Comparison of ENCODE assay signal across 9 cellular contexts in the genomic region with DNA sequence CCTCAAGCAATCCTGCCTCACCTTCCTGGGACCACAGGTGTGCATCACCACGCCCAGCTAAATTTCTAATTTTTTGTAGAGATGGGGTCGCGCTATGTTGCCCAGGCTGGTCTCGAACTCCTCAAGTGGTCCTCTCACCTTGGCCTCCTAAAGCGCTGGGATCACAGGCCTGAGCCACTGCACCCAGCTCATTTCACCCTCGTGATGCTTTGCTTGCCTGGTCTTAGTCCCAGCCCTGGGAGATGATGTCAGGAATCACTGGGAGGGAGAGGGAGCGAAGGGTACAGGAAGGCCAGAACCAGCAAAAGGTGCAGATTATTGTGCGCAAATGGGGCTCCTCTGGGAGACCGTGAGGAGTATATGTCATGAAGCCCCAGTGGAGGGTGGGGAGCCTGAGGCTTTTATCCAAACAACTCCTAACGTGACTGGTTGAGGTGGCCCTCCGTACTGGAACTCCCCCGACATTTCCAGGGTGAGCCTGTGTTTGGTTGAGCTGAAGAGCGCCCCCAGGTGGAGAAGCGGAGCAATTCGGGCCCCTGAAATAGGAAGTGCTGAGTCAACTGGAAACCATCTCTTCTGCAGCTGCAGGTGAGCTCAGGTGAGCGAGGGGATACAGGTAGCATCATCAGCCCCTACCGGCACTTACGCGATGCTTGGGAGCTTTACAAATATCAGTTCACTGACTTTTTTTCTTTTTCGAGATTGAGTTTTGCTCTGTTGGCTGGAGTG. TPM values are rescaled to one million over a fixed set of nuclear protein-coding genes. Genes with fewer than 3 reads are reported as not detected.
A peak's percentile ranks its signal among the peaks of the same experiment; 100 is the strongest.
DNase-seq lines count a peak whose midpoint lies in the region; ATAC-seq and TF ChIP-seq lines count a peak whose summit lies in the region.
"Had no signal": no experiment of that assay in that cellular context is flagged by ENCODE, and none has a peak within 500 bp of the region (broad histone marks: within the 10 kb centered on the region; RNA-seq: fewer than 3 reads in every experiment).

No MANE protein-coding gene starts in this region.

- no peaks in the 10 kb centered on the region; the same call in 1 of the 2 replicates for H3K9me2 ChIP-seq in GM23338 (ENCODE audit: insufficient read depth)

- H3K27ac Mint-ChIP-seq in Calu3 (ENCODE audit: unreplicated experiment) (no peak overlapping the region), GM23338 (peak overlapping the region; percentile 90)
- no peak overlapping the region for H3K27ac Mint-ChIP-seq in activated CD4-positive, alpha-beta memory T cell treated with anti-CD3 and anti-CD28 coated beads for 36 hours

- no peaks in the 10 kb centered on the region for H3K27me3 ChIP-seq in GM23338 (ENCODE audit: insufficient read depth)
- peaks cover 0 to 15% of the 10 kb centered on the region in 2 donors for H3K27me3 ChIP-seq in left lung
- H3K27me3 ChIP-seq in right atrium auricular region = no peaks in the 10 kb centered on the region

- H3K4me1 Mint-ChIP-seq in Calu3 (ENCODE audit: low read depth, unreplicated experiment) (peaks cover 23% of the 10 kb centered on the region), GM23338 (peaks cover 22% of the 10 kb centered on the region)
- H3K4me1 Mint-ChIP-seq in activated CD4-positive, alpha-beta memory T cell treated with anti-CD3 and anti-CD28 coated beads for 36 hours (ENCODE audit: low read depth) = peaks cover 30% of the 10 kb centered on the region

- CTCF ChIA-PET in Calu3 (lab: Charles Lee) = interaction anchor here (0.7 kb wide), 1 partner anchor 11 kb away, joined by 3 read pairs; no protein-coding TSS in a partner anchor
- CTCF ChIA-PET in activated CD4-positive, alpha-beta memory T cell treated with anti-CD3 and anti-CD28 coated beads for 36 hours (lab: Charles Lee) = interaction anchor here (0.7 to 3.2 kb wide), 4 partner anchors 10 to 41 kb away, joined by 3 to 14 read pairs (median 4); a partner anchor contains a TSS

- DNase-seq in Calu3 (peak; percentile 18), GM23338 (ENCODE audit: low spot score) (peak; percentile 93), islet precursor cell (peak; percentile 67), NCI-H1092 treated with DMSO at 0.1 percent for 48 hours (lab: John Stamatoyannopoulos, UW) (no peak), left lung (no peak), NCI-H226 (no peak), right atrium auricular region (ENCODE audit: low spot score) (no peak)
- DNase-seq in activated CD4-positive, alpha-beta memory T cell treated with anti-CD3 and anti-CD28 coated beads for 36 hours = peak; percentile 52
- DNase-seq: stimulated activated CD4-positive, alpha-beta T cell treated with anti-CD3 and anti-CD28 coated beads, Interleukin-4, amount 100 ng/mL, for 4 hours had no signal

- H3K27ac ChIP-seq in GM23338 (ENCODE audit: low read depth) (no peak overlapping the region), left lung (no peak overlapping the region), right atrium auricular region (no peak overlapping the region)

- no peak overlapping the region for H3K4me2 ChIP-seq in GM23338

- H3K36me3 Mint-ChIP-seq in Calu3 (ENCODE audit: insufficient read depth, unreplicated experiment) = peaks cover 19% of the 10 kb centered on the region
- H3K36me3 Mint-ChIP-seq in GM23338 (ENCODE audit: low read depth) = peaks cover 23% of the 10 kb centered on the region
- H3K36me3 Mint-ChIP-seq in activated CD4-positive, alpha-beta memory T cell treated with anti-CD3 and anti-CD28 coated beads for 36 hours = peaks cover 7% of the 10 kb centered on the region

- peaks cover 12% of the 10 kb centered on the region; the same call in 1 of the 2 replicates for H3K79me2 ChIP-seq in GM23338 (replicated peaks; ENCODE audit: insufficient read depth)

- H4K20me1 ChIP-seq in GM23338 (replicated peaks; ENCODE audit: insufficient read depth) = no peaks in the 10 kb centered on the region

- H3K4me1 ChIP-seq in GM23338 (ENCODE audit: insufficient read depth) (peaks cover 13% of the 10 kb centered on the region), left lung (peaks cover 0 to 18% of the 10 kb centered on the region in 2 donors), right atrium auricular region (peaks cover 0 to 15% of the 10 kb centered on the region in 2 donors)

- H3K4me3 ChIP-seq in GM23338 (no peak overlapping the region), left lung (no peak overlapping the region), right atrium auricular region (no peak overlapping the region)

- no TSS peak for BruUV-seq in Calu3 (replicated peaks; lab: Mats Ljungman, UMichigan)

- POLR2A ChIA-PET in activated CD4-positive, alpha-beta memory T cell treated with anti-CD3 and anti-CD28 coated beads for 36 hours (lab: Charles Lee) = no interaction called here

- H3K36me3 ChIP-seq in GM23338 (ENCODE audit: insufficient read depth) = no peaks in the 10 kb centered on the region
- no peaks in the 10 kb centered on the region for H3K36me3 ChIP-seq in left lung
- no peaks in the 10 kb centered on the region for H3K36me3 ChIP-seq in right atrium auricular region

- peak; percentile 48 for TF ChIP-seq CTCF in Calu3 (IDR thresholded peaks at IDR 0.05; ENCODE audit: unreplicated experiment)
- TF ChIP-seq CTCF in GM23338 (conservative IDR thresholded peaks at IDR 0.05; ENCODE audit: low read depth in 2 of 2) = peak; percentile 92 to 98
- TF ChIP-seq CTCF in left lung (IDR thresholded peaks at IDR 0.05) = peak in 1 of 2 donors; percentile 16
- TF ChIP-seq CTCF in right atrium auricular region (IDR thresholded peaks at IDR 0.05) = peak in 1 of 2 donors; percentile 38

- H2AFZ ChIP-seq in GM23338 = no peak overlapping the region

- intact Hi-C loops in Calu3 (cut with micrococcal nuclease; ENCODE audit: unreplicated experiment) (no loop called here), left lung (cut with DNase I) (no loop called here)
- intact Hi-C loops in activated CD4-positive, alpha-beta memory T cell treated with anti-CD3 and anti-CD28 coated beads for 36 hours (cut with micrococcal nuclease) = no loop called here

- no peaks in the 10 kb centered on the region for H3K27me3 Mint-ChIP-seq in Calu3 (ENCODE audit: unreplicated experiment)
- peaks cover 16% of the 10 kb centered on the region for H3K27me3 Mint-ChIP-seq in GM23338 (ENCODE audit: insufficient read depth, low read depth, poor library complexity)
- no peaks in the 10 kb centered on the region for H3K27me3 Mint-ChIP-seq in activated CD4-positive, alpha-beta memory T cell treated with anti-CD3 and anti-CD28 coated beads for 36 hours

- H3F3A ChIP-seq in GM23338 (replicated peaks; ENCODE audit: low read depth) = peaks cover 17% of the 10 kb centered on the region

- H3K4me3 Mint-ChIP-seq in Calu3 (ENCODE audit: low read depth, unreplicated experiment) (no peak overlapping the region), GM23338 (no peak overlapping the region)
- H3K4me3 Mint-ChIP-seq in activated CD4-positive, alpha-beta memory T cell treated with anti-CD3 and anti-CD28 coated beads for 36 hours = no peak overlapping the region

- ATAC-seq in GM23338 = peak; percentile 69
- ATAC-seq in left lung = no peak

- H3K9me3 Mint-ChIP-seq in Calu3 (ENCODE audit: low read depth, unreplicated experiment) (no peaks in the 10 kb centered on the region), GM23338 (peaks cover 9% of the 10 kb centered on the region; the same call in 1 of the 3 replicates)
- H3K9me3 Mint-ChIP-seq in activated CD4-positive, alpha-beta memory T cell treated with anti-CD3 and anti-CD28 coated beads for 36 hours = peaks cover 11% of the 10 kb centered on the region

- no peaks in the 10 kb centered on the region for H3K9me3 ChIP-seq in left lung
- H3K9me3 ChIP-seq in right atrium auricular region = no peaks in the 10 kb centered on the region

TF ChIP-seq in GM23338, 12 proteins besides CTCF, POLR2A, EP300 and RAD21:
- no peak for TF ChIP-seq EZH2 (IDR thresholded peaks at IDR 0.05; ENCODE audit: low read depth, unreplicated experiment)
- peak; percentile 44; the same call in 1 of the 2 replicates for TF ChIP-seq CREB1 (CRISPR knock-in tag; IDR thresholded peaks at IDR 0.05; ENCODE audit: low read depth)
- TF ChIP-seq, protein P1, sequence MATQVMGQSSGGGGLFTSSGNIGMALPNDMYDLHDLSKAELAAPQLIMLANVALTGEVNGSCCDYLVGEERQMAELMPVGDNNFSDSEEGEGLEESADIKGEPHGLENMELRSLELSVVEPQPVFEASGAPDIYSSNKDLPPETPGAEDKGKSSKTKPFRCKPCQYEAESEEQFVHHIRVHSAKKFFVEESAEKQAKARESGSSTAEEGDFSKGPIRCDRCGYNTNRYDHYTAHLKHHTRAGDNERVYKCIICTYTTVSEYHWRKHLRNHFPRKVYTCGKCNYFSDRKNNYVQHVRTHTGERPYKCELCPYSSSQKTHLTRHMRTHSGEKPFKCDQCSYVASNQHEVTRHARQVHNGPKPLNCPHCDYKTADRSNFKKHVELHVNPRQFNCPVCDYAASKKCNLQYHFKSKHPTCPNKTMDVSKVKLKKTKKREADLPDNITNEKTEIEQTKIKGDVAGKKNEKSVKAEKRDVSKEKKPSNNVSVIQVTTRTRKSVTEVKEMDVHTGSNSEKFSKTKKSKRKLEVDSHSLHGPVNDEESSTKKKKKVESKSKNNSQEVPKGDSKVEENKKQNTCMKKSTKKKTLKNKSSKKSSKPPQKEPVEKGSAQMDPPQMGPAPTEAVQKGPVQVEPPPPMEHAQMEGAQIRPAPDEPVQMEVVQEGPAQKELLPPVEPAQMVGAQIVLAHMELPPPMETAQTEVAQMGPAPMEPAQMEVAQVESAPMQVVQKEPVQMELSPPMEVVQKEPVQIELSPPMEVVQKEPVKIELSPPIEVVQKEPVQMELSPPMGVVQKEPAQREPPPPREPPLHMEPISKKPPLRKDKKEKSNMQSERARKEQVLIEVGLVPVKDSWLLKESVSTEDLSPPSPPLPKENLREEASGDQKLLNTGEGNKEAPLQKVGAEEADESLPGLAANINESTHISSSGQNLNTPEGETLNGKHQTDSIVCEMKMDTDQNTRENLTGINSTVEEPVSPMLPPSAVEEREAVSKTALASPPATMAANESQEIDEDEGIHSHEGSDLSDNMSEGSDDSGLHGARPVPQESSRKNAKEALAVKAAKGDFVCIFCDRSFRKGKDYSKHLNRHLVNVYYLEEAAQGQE (IDR thresholded peaks at IDR 0.05; ENCODE audit: unreplicated experiment) = no peak
- no peak for TF ChIP-seq NANOG (IDR thresholded peaks at IDR 0.05; ENCODE audit: borderline replicate concordance)

RNA-seq across cellular contexts. Expression of a gene that starts 41.2 kb away (rescaled TPM):
- total RNA-seq in Calu3 (2022) (57.1 and 59.6 TPM in 2 replicates), left lung (10 to 100 TPM; 53.5 to 62.8 TPM), right atrium auricular region (10 to 100 TPM; 36.1 to 38.6 TPM)
- total RNA-seq in GM23338 (2014; rRNA removed; shearing (Covaris generic)) = 66.0 and 66.3 TPM in 2 replicates
- polyA plus RNA-seq in GM23338 (2016; fragmentation: Nextera tagmentation; extraction: Ambion mirVana) = 8.1 and 9.5 TPM in 2 replicates
- 10 to 100 TPM; 47.1 to 49.1 TPM for total RNA-seq in activated CD4-positive, alpha-beta memory T cell treated with anti-CD3 and anti-CD28 coated beads for 36 hours

Comparison
In these comparisons a context has a peak if more than half of its experiments do, and no peak if none do; other contexts are left out.
1. DNase-seq: peak in Calu3 (single experiment), GM23338 (single experiment), activated CD4-positive, alpha-beta memory T cell treated with anti-CD3 and anti-CD28 coated beads for 36 hours (single experiment) and islet precursor cell (single experiment); none in NCI-H1092 treated with DMSO at 0.1 percent for 48 hours (single experiment), left lung (0 of 2), NCI-H226 (single experiment) and right atrium auricular region (single experiment).